In genomic region chr19:41426952-41427646, GRCh38 we compare ENCODE assay signal across 8 cellular contexts. TPM values are rescaled to one million over a fixed set of nuclear protein-coding genes. Genes with fewer than 3 reads are reported as not detected.
DNase-seq lines count a peak whose midpoint lies in the region; ATAC-seq and TF ChIP-seq lines count a peak whose summit lies in the region.

TSS of gene B3GNT8 (minus strand) at chr19:41427374. CDS start at chr19:41426778, 596 bp downstream.

- H3K27me3 ChIP-seq in PC-3 (ENCODE audit: low read length) (no peaks in the 10 kb centered on the region), heart left ventricle (no peaks in the 10 kb centered on the region)

- H2AFZ ChIP-seq in PC-3 (ENCODE audit: low read length): no peak within 1 kb of the TSS

- no peaks in the 10 kb centered on the region for H3K9me3 ChIP-seq in PC-3 (ENCODE audit: low read length)
- no peaks in the 10 kb centered on the region for H3K9me3 ChIP-seq in heart left ventricle

- no peaks in the 10 kb centered on the region for H3K9me2 ChIP-seq in PC-3 (replicated peaks; ENCODE audit: low read length)

- no peak for DNase-seq in activated CD4-positive, CD25-positive, alpha-beta regulatory T cell (lab: John Stamatoyannopoulos, UW)
- DNase-seq in PC-3 (no peak), heart left ventricle (peak; percentile 89 to 93 (median 92)), posterior vena cava (ENCODE audit: low spot score) (peak; percentile 93)

- no peaks in the 10 kb centered on the region for H3K27me3 Mint-ChIP-seq in activated naive CD8-positive, alpha-beta T cell

- TF ChIP-seq CTCF in PC-3 (conservative IDR thresholded peaks at IDR 0.05; ENCODE audit: low read depth, low read length): no peak
- TF ChIP-seq CTCF in heart left ventricle (IDR thresholded peaks at IDR 0.05): no peak

- H3K9me3 Mint-ChIP-seq in activated naive CD8-positive, alpha-beta T cell (ENCODE audit: low read depth): no peaks in the 10 kb centered on the region

- H3K4me3 Mint-ChIP-seq in activated naive CD8-positive, alpha-beta T cell: peak within 1 kb of the TSS; percentile 82

- BruUV-seq in PC-3 (replicated peaks; lab: Mats Ljungman, UMichigan): no TSS peak

- H4K20me1 ChIP-seq in PC-3 (ENCODE audit: low read length): no peaks in the 10 kb centered on the region

- intact Hi-C loops in PC-3 (cut with micrococcal nuclease) (no loop called here), heart left ventricle (cut with DNase I) (loop anchor here in 3 of 10 donors (2.0 to 10.0 kb wide), 4 partner anchors 16 to 112 kb away; partner anchors contain the start of gene CCDC97 (in 1 of the 3)), posterior vena cava (cut with DNase I) (no loop called here)

- H3K36me3 ChIP-seq in PC-3 (ENCODE audit: low read depth, low read length) (no peaks in the 10 kb centered on the region), heart left ventricle (peaks cover 0 to 56% (median 40%) of the 10 kb centered on the region in 9 donors)

- peak; percentile 30 to 84 for TF ChIP-seq POLR2A in heart left ventricle (IDR thresholded peaks at IDR 0.05)

- WGBS in heart left ventricle, 4 donors: 2 to 7% (median 5%) methylated on average over 15 to 19 of the region's 19 CpGs

- no peaks in the 10 kb centered on the region for H3K79me2 ChIP-seq in PC-3 (ENCODE audit: low read length)

- H3F3A ChIP-seq in PC-3 (ENCODE audit: low read length, unreplicated experiment): no peaks in the 10 kb centered on the region

- CTCF ChIA-PET in PC-3 (lab: Charles Lee): no interaction called here

- H3K4me1 Mint-ChIP-seq in activated naive CD8-positive, alpha-beta T cell (ENCODE audit: low read depth): peaks cover 24% of the 10 kb centered on the region

- H3K4me3 ChIP-seq in PC-3 (ENCODE audit: low read length): no peak within 1 kb of the TSS
- H3K4me3 ChIP-seq in heart left ventricle: peak within 1 kb of the TSS; percentile 16 to 84 (median 62)

- H3K27ac ChIP-seq in PC-3 (ENCODE audit: low read length) (no peak within 1 kb of the TSS), heart left ventricle (peak within 1 kb of the TSS; percentile 54 to 95 (median 92))

- no peaks in the 10 kb centered on the region for H3K36me3 Mint-ChIP-seq in activated naive CD8-positive, alpha-beta T cell

- peak; percentile 57 to 61 for ATAC-seq in activated CD4-positive, CD25-positive, alpha-beta regulatory T cell treated with anti-CD3 and anti-CD28 coated beads, Interleukin-2, amount 50 U/mL, for 24 hours
- ATAC-seq in PC-3: peak; percentile 74
- ATAC-seq in heart left ventricle: peak; percentile 70 to 87 (median 85)
- no peak for ATAC-seq in HG03095 (IDR thresholded peaks at IDR 0.05; ENCODE audit: unreplicated experiment)
- no peak for ATAC-seq in HG03565 (IDR thresholded peaks at IDR 0.05; ENCODE audit: unreplicated experiment)

- H3K4me1 ChIP-seq in PC-3 (ENCODE audit: insufficient read depth, low read length) (no peaks in the 10 kb centered on the region), heart left ventricle (peaks cover 7 to 82% (median 52%) of the 10 kb centered on the region in 12 donors)

- H3K4me2 ChIP-seq in PC-3 (ENCODE audit: low read length): no peak within 1 kb of the TSS

- POLR2A ChIA-PET in PC-3 (lab: Charles Lee; ENCODE audit: unreplicated experiment): no interaction called here

- H3K9ac ChIP-seq in PC-3 (ENCODE audit: low read length): no peak within 1 kb of the TSS

- H3K27ac Mint-ChIP-seq in activated naive CD8-positive, alpha-beta T cell: peak within 1 kb of the TSS; percentile 83

RNA-seq across cellular contexts. Expression of gene B3GNT8, which starts in this region (rescaled TPM):
- total RNA-seq in PC-3 (2014; rRNA removed) (2.3 TPM in 1 of 2 replicates, not detected in the other), heart left ventricle (10 to 100 TPM in 3 of 9 donors, 1 to 10 TPM in 6; 6.4 to 11.5 (median 9.4) TPM), posterior vena cava (1 to 10 TPM; 3.3 to 4.2 TPM)
- 10 to 100 TPM in 1 of 2 donors, 1 to 10 TPM in 1; 5.0 to 12.6 TPM for polyA plus RNA-seq in heart left ventricle

Comparison
In these comparisons a context has a peak if more than half of its experiments do, and no peak if none do; other contexts are left out.
1. ATAC-seq: peak in activated CD4-positive, CD25-positive, alpha-beta regulatory T cell treated with anti-CD3 and anti-CD28 coated beads, Interleukin-2, amount 50 U/mL, for 24 hours (2 of 2), PC-3 (single experiment) and heart left ventricle (4 of 4); none in HG03095 (single experiment) and HG03565 (single experiment).
2. DNase-seq: peak in heart left ventricle (5 of 5) and posterior vena cava (single experiment); none in activated CD4-positive, CD25-positive, alpha-beta regulatory T cell (0 of 4) and PC-3 (single experiment).